19 cellular contexts compared by ENCODE assay signal in genomic region chr4:80143305-80143679, GRCh38. TPM values are rescaled to one million over a fixed set of nuclear protein-coding genes. Genes with fewer than 3 reads are reported as not detected.
"Had no signal": no experiment of that assay in that cellular context is flagged by ENCODE, and none has a peak within 500 bp of the region (broad histone marks: within the 10 kb centered on the region; RNA-seq: fewer than 3 reads in every experiment).

No MANE protein-coding gene starts in this region.

- H3K27ac Mint-ChIP-seq: activated T-helper 2 cell treated with anti-CD3 and anti-CD28 coated beads, Interferon-gamma antibody, Interleukin-2, Interleukin-4, amounts not matched to agents 10 μg/mL and 5 μg/mL and 100 μg/mL, durations not matched to agents 14 hours and 24 hours and 36 hours; neural progenitor cell; stimulated activated naive CD8-positive, alpha-beta T cell treated with anti-CD3 and anti-CD28 coated beads, Interleukin-15, Interleukin-2, amounts not matched to agents 100 ng/mL and 50 ng/mL, for 24 hours; T-helper 2 cell treated with Interferon-gamma antibody and Interleukin-4, amounts not matched to agents 5 μg/mL and 100 μg/mL, for 36 hours had no signal

- H3K36me3 Mint-ChIP-seq: neural progenitor cell had no signal

- H3K36me3 ChIP-seq: ascending aorta, left ventricle myocardium inferior, neural progenitor cell, prostate gland, right atrium auricular region, transverse colon, vagina had no signal

- H3K27me3 ChIP-seq: ascending aorta, neural progenitor cell, right atrium auricular region, transverse colon, vagina had no signal

- H3K9me3 ChIP-seq: ascending aorta, left ventricle myocardium inferior, prostate gland, right atrium auricular region, transverse colon, vagina had no signal

- H3K27ac ChIP-seq: ascending aorta, left ventricle myocardium inferior, neural progenitor cell, prostate gland, transverse colon, vagina had no signal

- H3K4me3 ChIP-seq: ascending aorta, left ventricle myocardium inferior, neural progenitor cell, prostate gland, right atrium auricular region, transverse colon, vagina had no signal

- H3K9ac ChIP-seq: neural progenitor cell had no signal

- H2AFZ ChIP-seq: neural progenitor cell had no signal

- H3K4me2 ChIP-seq: neural progenitor cell had no signal

- ATAC-seq: activated CD4-positive, CD25-positive, alpha-beta regulatory T cell treated with anti-CD3 and anti-CD28 coated beads, Interleukin-2, amount 50 U/mL, for 24 hours had no signal

- H3K9me3 Mint-ChIP-seq: activated T-helper 2 cell treated with anti-CD3 and anti-CD28 coated beads, Interferon-gamma antibody, Interleukin-2, Interleukin-4, amounts not matched to agents 10 μg/mL and 5 μg/mL and 100 μg/mL, durations not matched to agents 14 hours and 24 hours and 36 hours; neural progenitor cell; stimulated activated naive CD8-positive, alpha-beta T cell treated with anti-CD3 and anti-CD28 coated beads, Interleukin-15, Interleukin-2, amounts not matched to agents 100 ng/mL and 50 ng/mL, for 24 hours; T-helper 2 cell treated with Interferon-gamma antibody and Interleukin-4, amounts not matched to agents 5 μg/mL and 100 μg/mL, for 36 hours had no signal

- H3K4me3 Mint-ChIP-seq: neural progenitor cell; stimulated activated naive CD8-positive, alpha-beta T cell treated with anti-CD3 and anti-CD28 coated beads, Interleukin-15, Interleukin-2, amounts not matched to agents 100 ng/mL and 50 ng/mL, for 24 hours; T-helper 2 cell treated with Interferon-gamma antibody and Interleukin-4, amounts not matched to agents 5 μg/mL and 100 μg/mL, for 36 hours had no signal

- H3K27me3 Mint-ChIP-seq: stimulated activated naive CD8-positive, alpha-beta T cell treated with anti-CD3 and anti-CD28 coated beads, Interleukin-15, Interleukin-2, amounts not matched to agents 100 ng/mL and 50 ng/mL, for 24 hours had no signal

- H3K4me1 ChIP-seq: ascending aorta, left ventricle myocardium inferior, prostate gland, vagina had no signal

- DNase-seq: activated naive CD4-positive, alpha-beta T cell treated with Interleukin-2 at 50 U/mL for 16 hours; cerebellar nuclear complex; cortex of kidney; head of caudate nucleus; kidney; left ventricle myocardium inferior; stimulated activated CD4-positive, alpha-beta T cell treated with anti-CD3 and anti-CD28 coated beads, Interleukin-12 subunit alpha, Interleukin-12 subunit beta, amount 100 ng/mL, for 4 hours; stimulated activated CD4-positive, alpha-beta T cell treated with anti-CD3 and anti-CD28 coated beads, Interleukin-2, amount 100 ng/mL, for 24 hours; SW 1271; transverse colon had no signal

RNA-seq across cellular contexts. Expression of gene PRDM8, which starts 54.0 kb away (rescaled TPM):
- total RNA-seq: ascending aorta had no signal
